In the genomic region with DNA sequence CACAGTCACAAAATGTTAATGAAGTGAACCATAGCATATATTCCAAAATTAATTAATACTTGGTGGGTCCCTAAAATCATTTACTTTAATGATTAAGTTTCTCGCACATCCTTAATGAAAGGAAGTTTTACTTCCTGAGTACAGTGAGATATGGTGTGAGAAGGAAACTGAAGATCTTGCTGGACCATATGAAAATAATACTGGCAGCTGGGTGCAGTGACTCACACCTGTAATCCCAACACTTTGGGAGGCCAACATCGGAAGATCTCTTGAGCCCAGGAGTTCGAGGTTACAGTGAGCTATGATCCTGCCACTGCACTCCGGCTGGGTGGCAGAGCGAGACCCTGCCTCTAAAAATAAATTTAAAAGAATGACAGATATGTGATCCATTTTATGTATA, we compare ENCODE assay signal across 33 cellular contexts.
"Had no signal": no experiment of that assay in that cellular context is flagged by ENCODE, and none has a peak within 500 bp of the region (broad histone marks: within the 10 kb centered on the region; RNA-seq: fewer than 3 reads in every experiment).

No MANE protein-coding gene starts in this region.

- H3K27ac ChIP-seq: adrenal gland, body of pancreas, breast epithelium, cardiac muscle cell, colonic mucosa, epithelial cell of prostate, esophagus squamous epithelium, gastroesophageal sphincter, heart right ventricle, hepatocyte had no signal

- DNase-seq: activated CD4-positive, alpha-beta memory T cell treated with anti-CD3 and anti-CD28 coated beads for 36 hours; activated CD4-positive, alpha-beta T cell treated with anti-CD3 and anti-CD28 coated beads for 36 hours; activated CD4-positive, alpha-beta T cell treated with anti-CD3 and anti-CD28 coated beads, Interleukin-2, amount 10 ng/mL, durations not matched to agents 24 days and 14 days; activated CD4-positive, CD25-positive, alpha-beta regulatory T cell; activated CD4-positive, CD25-positive, alpha-beta regulatory T cell treated with anti-CD3 and anti-CD28 coated beads, Interleukin-2, amount 50 U/mL, for 72 hours; activated CD8-positive, alpha-beta memory T cell treated with anti-CD3 and anti-CD28 coated beads, Interleukin-2, amount 10 ng/mL, durations not matched to agents 7 days and 5 days; activated CD8-positive, alpha-beta memory T cell treated with anti-CD3 and anti-CD28 coated beads, Interleukin-2, amount 50 U/mL, for 4 hours; activated CD8-positive, alpha-beta T cell treated with anti-CD3 and anti-CD28 coated beads, Interleukin-2, amount 10 ng/mL, durations not matched to agents 7 days and 5 days; activated effector memory CD4-positive, alpha-beta T cell treated with anti-CD3 and anti-CD28 coated beads, Interleukin-2, amount 50 U/mL, for 16 hours; activated naive CD4-positive, alpha-beta T cell treated with anti-CD3 and anti-CD28 coated beads for 36 hours; activated naive CD8-positive, alpha-beta T cell treated with anti-CD3 and anti-CD28 coated beads for 36 hours; activated naive CD8-positive, alpha-beta T cell treated with anti-CD3 and anti-CD28 coated beads, Interleukin-2, amount 50 U/mL, for 24 hours; activated T-cell treated with anti-CD3 and anti-CD28 coated beads, Interleukin-2, amount 50 U/mL, for 1 hour; activated T-cell treated with anti-CD3 and anti-CD28 coated beads, Interleukin-2, amount 50 U/mL, for 48 hours; adrenal gland; amygdala; aorta; body of pancreas; central memory CD4-positive, alpha-beta T cell; cerebellar nuclear complex; colonic mucosa; dorsolateral prefrontal cortex; effector CD4-positive, alpha-beta T cell; effector memory CD8-positive, alpha-beta T cell; esophagus squamous epithelium; foreskin melanocyte; heart right ventricle; T-helper 2 cell had no signal

- H3K4me3 ChIP-seq: adrenal gland, body of pancreas, breast epithelium, cardiac muscle cell, colonic mucosa, dorsolateral prefrontal cortex, esophagus squamous epithelium, gastroesophageal sphincter, heart right ventricle, hepatocyte had no signal

- H3K27me3 ChIP-seq: adrenal gland, body of pancreas, breast epithelium, cardiac muscle cell, colonic mucosa, dorsolateral prefrontal cortex, esophagus squamous epithelium, gastroesophageal sphincter, heart right ventricle, hepatocyte had no signal

- H3K36me3 ChIP-seq: adrenal gland, cardiac muscle cell, colonic mucosa, esophagus squamous epithelium had no signal

- ATAC-seq: activated CD4-positive, alpha-beta T cell treated with anti-CD3 and anti-CD28 coated beads for 36 hours; activated CD8-positive, alpha-beta memory T cell treated with anti-CD3 and anti-CD28 coated beads, Interleukin-2, amount 10 ng/mL, durations not matched to agents 7 days and 5 days; activated CD8-positive, alpha-beta T cell treated with anti-CD3 and anti-CD28 coated beads, Interleukin-2, amount 10 ng/mL, durations not matched to agents 7 days and 5 days; activated naive CD8-positive, alpha-beta T cell treated with anti-CD3 and anti-CD28 coated beads, Interleukin-2, amount 50 U/mL, for 24 hours; body of pancreas; effector memory CD8-positive, alpha-beta T cell; gastroesophageal sphincter; heart right ventricle had no signal
